Comparison of ENCODE assay signal across 28 cellular contexts in genomic region chr15:23539892-23540291, GRCh38. TPM values are rescaled to one million over a fixed set of nuclear protein-coding genes. Genes with fewer than 3 reads are reported as not detected.
DNase-seq lines count a peak whose midpoint lies in the region; ATAC-seq, FAIRE-seq and TF ChIP-seq lines count a peak whose summit lies in the region.
"Had no signal": no experiment of that assay in that cellular context is flagged by ENCODE, and none has a peak within 500 bp of the region (broad histone marks: within the 10 kb centered on the region; RNA-seq: fewer than 3 reads in every experiment).

No MANE protein-coding gene starts in this region.

- H3K79me2 ChIP-seq in HepG2 (ENCODE audit: insufficient read depth, low read length), result no peaks in the 10 kb centered on the region

- H3K9me3 ChIP-seq in HepG2 (ENCODE audit: low read length) (no peaks in the 10 kb centered on the region), right lobe of liver (no peaks in the 10 kb centered on the region)
- H3K9me3 ChIP-seq: BE2C had no signal

- H3K4me2 ChIP-seq in HepG2 (ENCODE audit: low read depth, low read length), result no peak overlapping the region
- H3K4me2 ChIP-seq: BLaER1 had no signal

- no peaks in the 10 kb centered on the region for H3K4me1 ChIP-seq in HepG2 (ENCODE audit: insufficient read depth, low read length)
- no peaks in the 10 kb centered on the region for H3K4me1 ChIP-seq in right lobe of liver
- H3K4me1 ChIP-seq: BE2C had no signal

- TF ChIP-seq EP300 in HepG2 (IDR thresholded peaks at IDR 0.05; ENCODE audit: low read depth in 2 of 2, low read length in 2 of 2), result no peak
- TF ChIP-seq EP300 in HepG2 (CRISPR knock-in tag; IDR thresholded peaks at IDR 0.05; ENCODE audit: borderline replicate concordance), result no peak

- no peaks in the 10 kb centered on the region for H3K36me3 Mint-ChIP-seq in glutamatergic neuron (ENCODE audit: unreplicated experiment)
- H3K36me3 Mint-ChIP-seq: CD14-positive monocyte; CD4-positive, alpha-beta memory T cell; CD4-positive, CD25-positive, alpha-beta regulatory T cell; CD8-positive, alpha-beta memory T cell had no signal

- TF ChIP-seq CTCF in HepG2 (CRISPR knock-in tag; IDR thresholded peaks at IDR 0.05) (no peak), right lobe of liver (IDR thresholded peaks at IDR 0.05) (no peak), glutamatergic neuron (IDR thresholded peaks at IDR 0.05; ENCODE audit: partially characterized antibody, unreplicated experiment) (no peak)

- H3K27ac ChIP-seq in HepG2 (ENCODE audit: extremely low read length, insufficient read depth, low read length) (no peak overlapping the region), right lobe of liver (no peak overlapping the region)
- H3K27ac ChIP-seq: BLaER1 had no signal

- ATAC-seq in HepG2 (no peak), right lobe of liver (no peak)
- ATAC-seq: GM12878 had no signal

- POLR2A ChIA-PET in HepG2 (lab: Yijun Ruan, JAX), result no interaction called here

- intact Hi-C loops in HepG2 (cut with micrococcal nuclease; ENCODE audit: unreplicated experiment) (loop anchor here (10.0 kb wide), 1 partner anchor 55 kb away; no protein-coding TSS in a partner anchor), right lobe of liver (cut with DNase I) (no loop called here)

- peak overlapping the region; percentile 57 for H3K4me3 Mint-ChIP-seq in glutamatergic neuron (ENCODE audit: unreplicated experiment)
- H3K4me3 Mint-ChIP-seq: CD14-positive monocyte; CD4-positive, alpha-beta memory T cell; CD4-positive, CD25-positive, alpha-beta regulatory T cell; CD8-positive, alpha-beta memory T cell had no signal

- no peak overlapping the region for H3K4me3 ChIP-seq in HepG2 (replicated peaks in 1 of 3; ENCODE audit: insufficient read depth in 1 of 3, low read depth in 2 of 3, low read length in 3 of 3)
- no peak overlapping the region for H3K4me3 ChIP-seq in right lobe of liver
- H3K4me3 ChIP-seq: BLaER1, GM12878 had no signal

- TF ChIP-seq POLR2A in HepG2 (IDR thresholded peaks at IDR 0.05; ENCODE audit: insufficient read depth in 1 of 2, low read depth in 2 of 2, low read length in 2 of 2), result no peak
- no peak for TF ChIP-seq POLR2A in right lobe of liver (IDR thresholded peaks at IDR 0.05)

- in situ Hi-C loops in HepG2 (cut with HindIII; ENCODE audit: extremely low pct_ligation_motif_present, low pct_unique_long_range_greater_than_20kb), result no loop called here

- H3K9ac ChIP-seq in HepG2 (ENCODE audit: insufficient read depth, low read depth, low read length), result no peak overlapping the region
- H3K9ac ChIP-seq: BLaER1 had no signal

- no peaks in the 10 kb centered on the region for H4K20me1 ChIP-seq in HepG2 (ENCODE audit: insufficient read depth, low read length)
- H4K20me1 ChIP-seq: BLaER1 had no signal

- no peaks in the 10 kb centered on the region for H3K27me3 ChIP-seq in HepG2 (ENCODE audit: control insufficient read depth in 1 of 2, insufficient read depth in 2 of 2, low read length in 2 of 2)
- peaks cover 0 to 6% of the 10 kb centered on the region in 2 donors for H3K27me3 ChIP-seq in right lobe of liver
- H3K27me3 ChIP-seq: BE2C, BLaER1 had no signal

- H3K27ac Mint-ChIP-seq in glutamatergic neuron (ENCODE audit: unreplicated experiment), result peak overlapping the region; percentile 93
- H3K27ac Mint-ChIP-seq: CD14-positive monocyte; CD4-positive, alpha-beta memory T cell; CD4-positive, CD25-positive, alpha-beta regulatory T cell; CD8-positive, alpha-beta memory T cell had no signal

- CTCF ChIA-PET in HepG2 (lab: Yijun Ruan, JAX; ENCODE audit: low intra/inter-chr PET ratio, low total read pairs), result no interaction called here

- no TSS peak for BruUV-seq in HepG2 (replicated peaks; lab: Mats Ljungman, UMichigan)

- peaks cover 21% of the 10 kb centered on the region for H3K9me3 Mint-ChIP-seq in glutamatergic neuron (ENCODE audit: unreplicated experiment)

- no peak for TF ChIP-seq RAD21 in HepG2 (CRISPR knock-in tag; IDR thresholded peaks at IDR 0.05)

- peaks cover 6% of the 10 kb centered on the region for H3K27me3 Mint-ChIP-seq in glutamatergic neuron (ENCODE audit: unreplicated experiment)
- H3K27me3 Mint-ChIP-seq: CD4-positive, CD25-positive, alpha-beta regulatory T cell had no signal

- DNase-seq in HepG2 (ENCODE audit: low spot score) (no peak), right lobe of liver (no peak), glutamatergic neuron (no peak), cerebellum (ENCODE audit: low spot score) (no peak), SHP77 (lab: John Stamatoyannopoulos, UW) (no peak)
- DNase-seq: 8988T; ACHN; BE2C; C1 segment of cervical spinal cord; CD4-positive, alpha-beta memory T cell; CD4-positive, CD25-positive, alpha-beta regulatory T cell; CD8-positive, alpha-beta memory T cell; COR-L47; DMS 273 treated with DMSO at 0.1 percent for 48 hours; DMS153; DMS53; DMS79; DND-41; EL; GDM1 had no signal

- H2AFZ ChIP-seq in HepG2 (ENCODE audit: low read length), result no peak overlapping the region

- 7% methylated on average over 4 of the region's 4 CpGs for WGBS in HepG2 (ENCODE audit: low lambda C conversion rate)
- WGBS in right lobe of liver (ENCODE audit: insufficient coverage, low coverage, low lambda C conversion rate, missing lambda C conversion rate), result 32% methylated on average over 4 of the region's 4 CpGs

- H3K36me3 ChIP-seq in HepG2 (replicated peaks in 1 of 2; ENCODE audit: control insufficient read depth in 1 of 2, insufficient read depth in 2 of 2, low read length in 2 of 2) (no peaks in the 10 kb centered on the region), right lobe of liver (no peaks in the 10 kb centered on the region)
- H3K36me3 ChIP-seq: BE2C, BLaER1 had no signal

- peaks cover 59% of the 10 kb centered on the region for H3K4me1 Mint-ChIP-seq in glutamatergic neuron (ENCODE audit: low read depth, unreplicated experiment)
- H3K4me1 Mint-ChIP-seq: CD14-positive monocyte; CD4-positive, alpha-beta memory T cell; CD4-positive, CD25-positive, alpha-beta regulatory T cell; CD8-positive, alpha-beta memory T cell had no signal

- no peak for FAIRE-seq in HepG2 (lab: Jason Lieb, UNC)
- FAIRE-seq: A204.1, GM12878, GM12892, GM18507 had no signal

TF ChIP-seq in HepG2, 621 proteins besides CTCF, POLR2A, EP300 and RAD21:
- peak; percentile 88 for TF ChIP-seq CREB1 (IDR thresholded peaks at IDR 0.05)
- TF ChIP-seq CREB1 (CRISPR knock-in tag; IDR thresholded peaks at IDR 0.05), result no peak
- TF ChIP-seq TAF1 (CRISPR knock-in tag; IDR thresholded peaks at IDR 0.05), result no peak
- peak; percentile 95 for TF ChIP-seq ATF7 (IDR thresholded peaks at IDR 0.05)
- no peak for TF ChIP-seq ATF7 (CRISPR knock-in tag; IDR thresholded peaks at IDR 0.05)
TF ChIP-seq in HepG2: peak in this region for 2.

RNA-seq across cellular contexts. Expression of gene MKRN3, which starts 25.6 kb away (rescaled TPM):
- total RNA-seq in HepG2 (2016; rRNA removed; fragmentation: Illumina TruSeq; extraction: Trizol), result 4.6 and 5.2 TPM in 2 replicates
- total RNA-seq in HepG2 (2016; cell fraction: cytosol; rRNA removed; fragmentation: Illumina TruSeq; extraction: Trizol; ENCODE audit: low read depth), result 0.51 and 0.71 TPM in 2 replicates
- 4.3 and 5.4 TPM in 2 replicates for total RNA-seq in HepG2 (2016; cell fraction: insoluble cytoplasmic fraction; rRNA removed; fragmentation: Illumina TruSeq; extraction: Trizol)
- total RNA-seq in HepG2 (2016; cell fraction: membrane; rRNA removed; fragmentation: Illumina TruSeq; extraction: Trizol), result 2.0 and 2.5 TPM in 2 replicates
- 10.1 and 10.2 TPM in 2 replicates for total RNA-seq in HepG2 (2016; cell fraction: nucleus; rRNA removed; fragmentation: Illumina TruSeq; extraction: Trizol)
- 2.1 and 2.4 TPM in 2 replicates for polyA plus RNA-seq in HepG2 (2011; rRNA removed)
- polyA plus RNA-seq in HepG2 (2011; cell fraction: cytosol; rRNA removed), result 1.7 and 1.8 TPM in 2 replicates
- 4.1 and 5.0 TPM in 2 replicates for polyA plus RNA-seq in HepG2 (2011; cell fraction: nucleus; rRNA removed)
- polyA plus RNA-seq in HepG2 (2012), result 2.0 and 2.6 TPM in 2 replicates
- polyA plus RNA-seq in HepG2 (2016; cell fraction: cytosol; fragmentation: Illumina TruSeq; extraction: Trizol; ENCODE audit: low read depth), result 0.60 and 0.65 TPM in 2 replicates
- polyA plus RNA-seq in HepG2 (2016; cell fraction: insoluble cytoplasmic fraction; fragmentation: Illumina TruSeq; extraction: Trizol; ENCODE audit: low read depth), result 2.0 TPM in 2 replicates
- 1.4 and 1.9 TPM in 2 replicates for polyA plus RNA-seq in HepG2 (2016; cell fraction: membrane; fragmentation: Illumina TruSeq; extraction: Trizol; ENCODE audit: low read depth)
- 5.1 and 5.8 TPM in 2 replicates for polyA plus RNA-seq in HepG2 (2016; cell fraction: nucleus; fragmentation: Illumina TruSeq; extraction: Trizol; ENCODE audit: insufficient read depth, low read depth)
- polyA minus RNA-seq in HepG2 (2011; rRNA and poly(A)+ RNA removed; ENCODE audit: low replicate concordance), result 6.2 and 6.7 TPM in 2 replicates
- 1.9 and 2.3 TPM in 2 replicates for polyA minus RNA-seq in HepG2 (2011; cell fraction: cytosol; rRNA and poly(A)+ RNA removed)
- polyA minus RNA-seq in HepG2 (2011; cell fraction: nucleus; rRNA and poly(A)+ RNA removed), result 14.5 and 16.4 TPM in 2 replicates
- under 1 TPM in 2 of 6 experiments, not detected in 4; 0.24 to 0.44 TPM for total RNA-seq in right lobe of liver
- total RNA-seq in glutamatergic neuron (ENCODE audit: unreplicated experiment), result 1.4 TPM
- 30.7 TPM for total RNA-seq in cerebellum
- total RNA-seq: A673, G401, GM12878 had no signal
